8 cellular contexts compared by ENCODE assay signal in the genomic region with DNA sequence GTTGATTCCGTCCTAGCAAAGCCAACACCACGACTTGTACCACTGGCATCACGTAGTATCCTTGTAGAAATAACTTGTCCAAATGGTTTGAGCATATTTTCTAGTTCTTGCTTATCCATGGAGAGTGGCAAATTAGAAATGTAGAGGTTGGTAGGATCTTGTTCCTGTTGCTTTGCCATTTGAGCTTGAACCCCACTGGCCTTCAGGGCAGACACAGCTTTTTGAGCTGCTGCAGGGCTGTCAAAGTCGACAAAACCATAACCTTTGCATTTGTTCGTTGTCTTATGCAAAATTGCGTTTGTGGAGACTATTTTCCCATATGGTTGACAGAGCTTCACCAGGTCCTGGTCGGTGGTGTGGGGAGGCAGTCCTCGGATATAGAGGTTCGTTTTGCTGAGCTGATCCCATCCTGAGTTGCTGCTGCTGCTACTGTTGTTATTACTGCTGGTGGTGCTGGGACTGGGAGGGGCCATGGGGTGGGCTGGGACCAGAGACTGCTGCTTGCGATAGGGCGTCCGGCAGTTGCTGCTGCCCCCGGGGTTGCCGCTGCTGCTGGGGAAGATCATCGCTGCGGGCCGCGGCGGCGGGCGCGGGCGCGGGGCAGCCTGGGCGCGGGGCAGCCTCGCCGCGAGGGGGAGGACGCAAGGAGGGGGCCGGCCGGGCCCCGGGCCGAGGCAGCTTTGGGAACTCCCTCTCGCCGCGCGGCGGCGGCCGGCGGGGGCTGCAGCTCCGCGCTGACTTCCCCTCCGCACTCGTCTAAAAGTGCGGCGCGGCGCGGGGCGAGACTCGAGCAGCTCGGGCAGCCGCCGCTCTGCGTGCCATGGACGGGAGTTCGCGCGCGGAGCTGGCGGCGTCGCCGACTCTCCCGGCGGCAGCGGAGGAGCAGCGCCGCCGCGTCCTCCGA. TPM values are rescaled to one million over a fixed set of nuclear protein-coding genes. Genes with fewer than 3 reads are reported as not detected.
DNase-seq lines count a peak whose midpoint lies in the region; ATAC-seq and TF ChIP-seq lines count a peak whose summit lies in the region.
"Not testable (repeated sequence)": the region's sequence is repeated elsewhere in the genome, so short reads cannot be mapped to it uniquely, and the experiment has no call there.

No MANE protein-coding gene starts in this region.

- not testable (repeated sequence) for H2AFZ ChIP-seq in H9 (ENCODE audit: low read length)

- H3K36me3 ChIP-seq in GM06990 (ENCODE audit: control insufficient read depth, insufficient read depth, low read length); testis (ENCODE audit: low read depth, missing control alignments): not testable (repeated sequence)

- H4K91ac ChIP-seq in H9 (ENCODE audit: insufficient read length, low read depth, low read length) = not testable (repeated sequence)

- not testable (repeated sequence) for H3K79me2 ChIP-seq in H9 (ENCODE audit: insufficient read depth, low read length)

- H3K27ac ChIP-seq in H9 (ENCODE audit: insufficient read length, low read depth, low read length) = not testable (repeated sequence)
- H3K27ac ChIP-seq in testis = peak overlapping the region in 1 of 2 donors; percentile 30

- H2AK5ac ChIP-seq in H9 (ENCODE audit: insufficient read length, low read length) = not testable (repeated sequence)

- H3K9ac ChIP-seq in H9 (ENCODE audit: extremely low read depth, insufficient read length, low read length) = not testable (repeated sequence)

- not testable (repeated sequence) for H2BK12ac ChIP-seq in H9 (ENCODE audit: insufficient read length, low read depth, low read length)

- H2BK20ac ChIP-seq in H9 (ENCODE audit: low read depth, low read length, poor library complexity, severe bottlenecking) = not testable (repeated sequence)

- not testable (repeated sequence) for H2BK5ac ChIP-seq in H9 (ENCODE audit: insufficient read length, low read length)

- peak overlapping the region; percentile 56 for H3K4me2 ChIP-seq in H9 (ENCODE audit: insufficient read depth, insufficient read length, low read length)

- POLR2A ChIA-PET in T-cell (lab: Charles Lee) = interaction anchor here in 1 of 2 donors (0.9 kb wide), 1 partner anchor 65 kb away, joined by 9 read pairs; a partner anchor contains a TSS

- H3K23ac ChIP-seq in H9 (ENCODE audit: insufficient read length, low read depth, low read length) = not testable (repeated sequence)

- not testable (repeated sequence) for H3K4me1 ChIP-seq in H9 (ENCODE audit: insufficient read depth, low read length); testis

- peak overlapping the region; percentile 48 for H3K4me3 ChIP-seq in GM06990 (replicated peaks; ENCODE audit: low read depth, low read length)
- H3K4me3 ChIP-seq in testis = peak overlapping the region; percentile 43 to 57

- H3K14ac ChIP-seq in H9 (ENCODE audit: insufficient read depth, low read length) = not testable (repeated sequence)

- CTCF ChIA-PET in T-cell (lab: Charles Lee) = interaction anchor here (0.6 to 1.0 kb wide), 2 partner anchors 65 to 168 kb away, joined by 3 read pairs; a partner anchor contains a TSS

- H3K23me2 ChIP-seq in H9 (ENCODE audit: insufficient read length, low read depth, low read length, poor library complexity, severe bottlenecking) = not testable (repeated sequence)

- H3K9me3 ChIP-seq in H9 (ENCODE audit: control insufficient read depth, low read depth, low read length); testis: not testable (repeated sequence)

- H3T11ph ChIP-seq in H9 (ENCODE audit: low read length) = not testable (repeated sequence)

- H2BK15ac ChIP-seq in H9 (ENCODE audit: low read depth, low read length) = not testable (repeated sequence)

- not testable (repeated sequence) for H3K36me3 Mint-ChIP-seq in H9 (ENCODE audit: insufficient read depth in 1 of 3, low read depth in 3 of 3); T-cell; nephron progenitor cell (ENCODE audit: low read depth)

- peak; percentile 66 for DNase-seq in GM06990 (ENCODE audit: extremely low read depth, insufficient read length)
- peak; percentile 88 for DNase-seq in H9
- DNase-seq in Kasumi-1 (lab: John Stamatoyannopoulos, UW) = peak; percentile 55 to 79
- peak in 31 of 34 experiments; percentile 5 to 57 (median 22) for DNase-seq in T-cell
- DNase-seq in activated naive CD8-positive, alpha-beta T cell treated with anti-CD3 and anti-CD28 coated beads, Interleukin-2, amount 50 U/mL, for 16 hours (ENCODE audit: low read depth, low spot score) = peak; percentile 1
- peak; percentile 32 for DNase-seq in globus pallidus (ENCODE audit: low spot score)
- peak; percentile 81 for DNase-seq in nephron progenitor cell
- DNase-seq in testis = peak; percentile 37

- intact Hi-C loops in testis (cut with DNase I; ENCODE audit: low total_unique reads) = not testable (repeated sequence)

- not testable (repeated sequence) for H2BK120ac ChIP-seq in H9 (ENCODE audit: low read depth, low read length, poor library complexity, severe bottlenecking)

- not testable (repeated sequence) for H3K27me3 Mint-ChIP-seq in H9 (ENCODE audit: low read depth)
- H3K27me3 Mint-ChIP-seq in T-cell (peaks cover 21 to 36% of the 10 kb centered on the region in 2 donors), nephron progenitor cell (ENCODE audit: low read depth, poor library complexity) (peaks cover 15% of the 10 kb centered on the region)

- not testable (repeated sequence) for H3K9me3 Mint-ChIP-seq in H9, T-cell, nephron progenitor cell

- H3K4me3 Mint-ChIP-seq in H9 (peak overlapping the region; percentile 61 to 81), T-cell (peak overlapping the region; percentile 34 to 60 (median 51)), nephron progenitor cell (peak overlapping the region; percentile 78)

- TF ChIP-seq CTCF in GM06990 (IDR thresholded peaks at IDR 0.05; ENCODE audit: insufficient read depth, low read length, poor library complexity, severe bottlenecking); H9 (conservative IDR thresholded peaks at IDR 0.05); nephron progenitor cell (IDR thresholded peaks at IDR 0.05); testis (IDR thresholded peaks at IDR 0.05): not testable (repeated sequence)

- not testable (repeated sequence) for H4K20me1 ChIP-seq in H9 (ENCODE audit: control insufficient read depth, insufficient read depth, insufficient read length)

- H3K18ac ChIP-seq in H9 (ENCODE audit: insufficient read length, low read depth, low read length) = not testable (repeated sequence)

- H4K5ac ChIP-seq in H9 (ENCODE audit: insufficient read length, low read depth, low read length) = not testable (repeated sequence)

- WGBS in H9 (ENCODE audit: extremely low coverage, insufficient read length, low lambda C conversion rate) = no CpG with 5 or more reads among the region's 74 CpGs
- 6 to 12% methylated on average over 24 to 71 of the region's 74 CpGs for WGBS in testis, 2 donors

- TF ChIP-seq POLR2A in testis (IDR thresholded peaks at IDR 0.05) = not testable (repeated sequence)

- H3K56ac ChIP-seq in H9 (ENCODE audit: insufficient read length, low read depth, low read length) = not testable (repeated sequence)

- not testable (repeated sequence) for H3K27me3 ChIP-seq in GM06990 (replicated peaks; ENCODE audit: control insufficient read depth, insufficient read depth, low read length); H9 (ENCODE audit: insufficient read depth, low read length); testis

- H4K8ac ChIP-seq in H9 (replicated peaks; ENCODE audit: insufficient read length, low read depth, low read length) = not testable (repeated sequence)

- not testable (repeated sequence) for H3K79me1 ChIP-seq in H9 (ENCODE audit: insufficient read depth, low read depth, low read length, poor library complexity, severe bottlenecking)

- peak; percentile 70 to 80 (median 74) for ATAC-seq in T-cell (replicated peaks in 1 of 4)

- H3K4ac ChIP-seq in H9 (ENCODE audit: low read depth, low read length) = not testable (repeated sequence)

- H3K4me1 Mint-ChIP-seq in H9 = peaks cover 22 to 24% of the 10 kb centered on the region in 2 experiments
- not testable (repeated sequence) for H3K4me1 Mint-ChIP-seq in T-cell
- peaks cover 39% of the 10 kb centered on the region for H3K4me1 Mint-ChIP-seq in nephron progenitor cell

- not testable (repeated sequence) for H3K27ac Mint-ChIP-seq in H9, T-cell, nephron progenitor cell

RNA-seq across cellular contexts. Expression of a gene that starts 46.0 kb away (rescaled TPM):
- total RNA-seq in H9 (2021) = 0.29 and 0.44 TPM in 2 replicates
- 1 to 10 TPM in 1 of 5 donors, under 1 TPM in 4; 0.16 to 1.0 (median 0.39) TPM for total RNA-seq in T-cell
- total RNA-seq in testis = 1 to 10 TPM; 6.1 to 7.0 TPM
- polyA plus RNA-seq in testis (ENCODE audit: insufficient read depth, low read depth, low replicate concordance) = 3.1 TPM

Comparison
In these comparisons a context has a peak if more than half of its experiments do, and no peak if none do; other contexts are left out.
1. DNase-seq: peak in every context shown above with its lines; median percentile 88 in H9; 81 in nephron progenitor cell; 67 in Kasumi-1; 66 in GM06990; 37 in testis; 32 in globus pallidus; 22 in T-cell; 1 in activated naive CD8-positive, alpha-beta T cell treated with anti-CD3 and anti-CD28 coated beads, Interleukin-2, amount 50 U/mL, for 16 hours.